Comparison of ENCODE assay signal across 10 cellular contexts in the genomic region with DNA sequence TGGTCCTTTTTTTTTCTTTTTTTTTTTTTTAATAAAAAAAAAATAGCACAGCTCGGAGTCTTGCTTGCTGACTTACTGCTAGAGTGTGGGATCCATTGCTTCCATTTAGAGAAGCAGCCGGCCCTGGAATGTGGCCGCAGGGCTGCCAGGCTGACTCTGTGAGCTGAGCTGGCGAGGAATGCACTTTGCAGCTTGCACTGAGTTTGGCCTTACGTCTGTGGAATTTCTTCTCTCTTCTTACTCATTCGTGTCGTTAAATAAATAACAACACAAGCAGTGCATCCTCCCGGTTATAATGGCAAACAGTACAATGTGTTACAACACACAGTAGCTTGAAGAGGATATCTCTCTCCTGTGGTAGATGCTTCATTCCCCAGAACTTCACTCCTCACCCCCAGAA.
DNase-seq lines count a peak whose midpoint lies in the region; ATAC-seq and TF ChIP-seq lines count a peak whose summit lies in the region.
"Had no signal": no experiment of that assay in that cellular context is flagged by ENCODE, and none has a peak within 500 bp of the region (broad histone marks: within the 10 kb centered on the region; RNA-seq: fewer than 3 reads in every experiment).

No MANE protein-coding gene starts in this region.

- H3K79me2 ChIP-seq in mammary epithelial cell (ENCODE audit: insufficient read depth, low read length): no peaks in the 10 kb centered on the region

- BruUV-seq in mammary epithelial cell (replicated peaks; lab: Mats Ljungman, UMichigan): no TSS peak

- H3K4me3 ChIP-seq in mammary epithelial cell (replicated peaks in 1 of 3; ENCODE audit: insufficient read depth in 1 of 3, low read depth in 2 of 3, low read length in 3 of 3) (no peak overlapping the region), testis (no peak overlapping the region)

- H3K27me3 ChIP-seq in mammary epithelial cell (ENCODE audit: insufficient read depth, low read length) (no peaks in the 10 kb centered on the region), testis (no peaks in the 10 kb centered on the region)
- no peaks in the 10 kb centered on the region for H3K27me3 ChIP-seq in CD4-positive, alpha-beta T cell (ENCODE audit: control insufficient read depth, insufficient read depth, low read length)

- intact Hi-C loops in mammary epithelial cell (cut with micrococcal nuclease): no loop called here
- intact Hi-C loops in testis (cut with DNase I; ENCODE audit: low total_unique reads): no loop called here
- intact Hi-C loops in CD4-positive, alpha-beta T cell (cut with DNase I, micrococcal nuclease): loop anchor here in 1 of 2 experiments (10.0 kb wide), 1 partner anchor 50 kb away; no protein-coding TSS in a partner anchor

- no peaks in the 10 kb centered on the region for H3K9me3 Mint-ChIP-seq in activated T-cell treated with anti-CD3 and anti-CD28 coated beads, Interleukin-2, amount 50 U/mL, for 72 hours
- H3K9me3 Mint-ChIP-seq in CD4-positive, alpha-beta T cell: no peaks in the 10 kb centered on the region
- no peaks in the 10 kb centered on the region for H3K9me3 Mint-ChIP-seq in activated T-cell treated with anti-CD3 and anti-CD28 coated beads, Interleukin-2, amount 50 U/mL, for 4 hours
- H3K9me3 Mint-ChIP-seq: type B pancreatic cell had no signal

- H3K4me1 Mint-ChIP-seq in activated T-cell treated with anti-CD3 and anti-CD28 coated beads, Interleukin-2, amount 50 U/mL, for 72 hours (ENCODE audit: low read depth): peaks cover 67% of the 10 kb centered on the region
- H3K4me1 Mint-ChIP-seq in CD4-positive, alpha-beta T cell (ENCODE audit: low read depth): peaks cover 89% of the 10 kb centered on the region
- peaks cover 75% of the 10 kb centered on the region for H3K4me1 Mint-ChIP-seq in activated T-cell treated with anti-CD3 and anti-CD28 coated beads, Interleukin-2, amount 50 U/mL, for 4 hours (ENCODE audit: low read depth)

- H3K4me1 ChIP-seq in mammary epithelial cell (ENCODE audit: insufficient read depth, low read length) (peaks cover 15% of the 10 kb centered on the region), testis (peaks cover 13% of the 10 kb centered on the region)

- CTCF ChIA-PET in mammary epithelial cell (lab: Charles Lee; ENCODE audit: low non-redundant PET): no interaction called here
- CTCF ChIA-PET in CD4-positive, alpha-beta T cell (lab: Charles Lee): no interaction called here

- no peak overlapping the region for H3K27ac ChIP-seq in mammary epithelial cell (ENCODE audit: insufficient read depth, low read depth, low read length)
- no peak overlapping the region for H3K27ac ChIP-seq in testis
- H3K27ac ChIP-seq in CD4-positive, alpha-beta T cell (ENCODE audit: low read depth, low read length): no peak overlapping the region

- TF ChIP-seq CTCF in mammary epithelial cell (conservative IDR thresholded peaks at IDR 0.05 in 1 of 2, IDR thresholded peaks at IDR 0.05 in 1 of 2; ENCODE audit: extremely low read depth in 1 of 2, insufficient read depth in 1 of 2, low read depth in 1 of 2, low read length in 2 of 2) (no peak), testis (IDR thresholded peaks at IDR 0.05) (no peak)
- TF ChIP-seq CTCF in CD4-positive, alpha-beta T cell (IDR thresholded peaks at IDR 0.05): no peak

- H2AFZ ChIP-seq in mammary epithelial cell (ENCODE audit: low read depth, low read length): no peak overlapping the region

- no peak for TF ChIP-seq POLR2A in testis (IDR thresholded peaks at IDR 0.05)

- H3K9me3 ChIP-seq in mammary epithelial cell (replicated peaks; ENCODE audit: insufficient read depth, low read length) (no peaks in the 10 kb centered on the region), testis (no peaks in the 10 kb centered on the region)
- no peaks in the 10 kb centered on the region for H3K9me3 ChIP-seq in CD4-positive, alpha-beta T cell (ENCODE audit: control insufficient read depth, low read length)

- POLR2A ChIA-PET in CD4-positive, alpha-beta T cell (lab: Charles Lee): interaction anchor here (0.9 to 1.0 kb wide), 2 partner anchors 9 to 12 kb away, joined by 3 to 4 read pairs; no protein-coding TSS in a partner anchor

- DNase-seq in HK-2 (ENCODE audit: unreplicated experiment): peak; percentile 45
- peak; percentile 66 for DNase-seq in mammary epithelial cell
- peak; percentile 51 for DNase-seq in iPS-NIHi7 (ENCODE audit: extremely low spot score)
- peak; percentile 76 for DNase-seq in testis
- no peak for DNase-seq in activated T-cell treated with anti-CD3 and anti-CD28 coated beads, Interleukin-2, amount 50 U/mL, for 72 hours
- no peak for DNase-seq in CD4-positive, alpha-beta T cell
- no peak for DNase-seq in activated T-cell treated with anti-CD3 and anti-CD28 coated beads, Interleukin-2, amount 50 U/mL, for 4 hours
- DNase-seq: NCI-H187 treated with DMSO at 0.1 percent for 48 hours had no signal

- H4K20me1 ChIP-seq in mammary epithelial cell (ENCODE audit: insufficient read depth, low read length): no peaks in the 10 kb centered on the region

- no peak overlapping the region for H3K4me3 Mint-ChIP-seq in activated T-cell treated with anti-CD3 and anti-CD28 coated beads, Interleukin-2, amount 50 U/mL, for 72 hours
- no peak overlapping the region for H3K4me3 Mint-ChIP-seq in CD4-positive, alpha-beta T cell
- no peak overlapping the region for H3K4me3 Mint-ChIP-seq in activated T-cell treated with anti-CD3 and anti-CD28 coated beads, Interleukin-2, amount 50 U/mL, for 4 hours
- H3K4me3 Mint-ChIP-seq: type B pancreatic cell had no signal

- no peaks in the 10 kb centered on the region for H3K36me3 Mint-ChIP-seq in activated T-cell treated with anti-CD3 and anti-CD28 coated beads, Interleukin-2, amount 50 U/mL, for 72 hours (ENCODE audit: insufficient read depth in 2 of 2)
- H3K36me3 Mint-ChIP-seq in CD4-positive, alpha-beta T cell (ENCODE audit: low read depth): no peaks in the 10 kb centered on the region
- H3K36me3 Mint-ChIP-seq in activated T-cell treated with anti-CD3 and anti-CD28 coated beads, Interleukin-2, amount 50 U/mL, for 4 hours (ENCODE audit: insufficient read depth): peaks cover 5% of the 10 kb centered on the region
- H3K36me3 Mint-ChIP-seq: type B pancreatic cell had no signal

- dilution Hi-C loops in mammary epithelial cell (cut with HindIII; ENCODE audit: low sequenced_read_pairs): no loop called here

- in situ Hi-C loops in mammary epithelial cell (cut with MboI; ENCODE audit: low sequenced_read_pairs in 2 of 2): no loop called here

- H3K4me2 ChIP-seq in mammary epithelial cell (ENCODE audit: insufficient read depth, low read depth, low read length): peak overlapping the region; percentile 11

- H3K36me3 ChIP-seq in mammary epithelial cell (ENCODE audit: insufficient read depth, low read length) (no peaks in the 10 kb centered on the region), testis (ENCODE audit: low read depth, missing control alignments) (no peaks in the 10 kb centered on the region)

- no peak overlapping the region for H3K9ac ChIP-seq in mammary epithelial cell (ENCODE audit: insufficient read depth, low read length)

- no peak for ATAC-seq in HG02623 (IDR thresholded peaks at IDR 0.05; ENCODE audit: unreplicated experiment)
- ATAC-seq in activated T-cell treated with anti-CD3 and anti-CD28 coated beads, Interleukin-2, amount 50 U/mL, for 72 hours (replicated peaks in 1 of 2): no peak
- ATAC-seq in CD4-positive, alpha-beta T cell (ENCODE audit: poor library complexity): no peak
- ATAC-seq in activated T-cell treated with anti-CD3 and anti-CD28 coated beads, Interleukin-2, amount 50 U/mL, for 4 hours: no peak

- no peaks in the 10 kb centered on the region for H3K27me3 Mint-ChIP-seq in activated T-cell treated with anti-CD3 and anti-CD28 coated beads, Interleukin-2, amount 50 U/mL, for 72 hours (ENCODE audit: low read depth)
- no peaks in the 10 kb centered on the region for H3K27me3 Mint-ChIP-seq in CD4-positive, alpha-beta T cell
- H3K27me3 Mint-ChIP-seq in activated T-cell treated with anti-CD3 and anti-CD28 coated beads, Interleukin-2, amount 50 U/mL, for 4 hours (ENCODE audit: low read depth): no peaks in the 10 kb centered on the region

- WGBS in mammary epithelial cell (ENCODE audit: low coverage, missing lambda C conversion rate): 0% methylated on average over 8 of the region's 8 CpGs
- 16 to 41% methylated on average over 7 to 8 of the region's 8 CpGs for WGBS in testis, 2 donors

- H3K27ac Mint-ChIP-seq in activated T-cell treated with anti-CD3 and anti-CD28 coated beads, Interleukin-2, amount 50 U/mL, for 72 hours: no peak overlapping the region
- H3K27ac Mint-ChIP-seq in CD4-positive, alpha-beta T cell: no peak overlapping the region
- H3K27ac Mint-ChIP-seq: type B pancreatic cell had no signal

Comparison
In these comparisons a context has a peak if more than half of its experiments do, and no peak if none do; other contexts are left out.
1. DNase-seq: peak in HK-2 (single experiment), mammary epithelial cell (single experiment), iPS-NIHi7 (single experiment) and testis (single experiment); none in activated T-cell treated with anti-CD3 and anti-CD28 coated beads, Interleukin-2, amount 50 U/mL, for 72 hours (0 of 2), CD4-positive, alpha-beta T cell (0 of 10) and activated T-cell treated with anti-CD3 and anti-CD28 coated beads, Interleukin-2, amount 50 U/mL, for 4 hours (single experiment).